In the genomic region with DNA sequence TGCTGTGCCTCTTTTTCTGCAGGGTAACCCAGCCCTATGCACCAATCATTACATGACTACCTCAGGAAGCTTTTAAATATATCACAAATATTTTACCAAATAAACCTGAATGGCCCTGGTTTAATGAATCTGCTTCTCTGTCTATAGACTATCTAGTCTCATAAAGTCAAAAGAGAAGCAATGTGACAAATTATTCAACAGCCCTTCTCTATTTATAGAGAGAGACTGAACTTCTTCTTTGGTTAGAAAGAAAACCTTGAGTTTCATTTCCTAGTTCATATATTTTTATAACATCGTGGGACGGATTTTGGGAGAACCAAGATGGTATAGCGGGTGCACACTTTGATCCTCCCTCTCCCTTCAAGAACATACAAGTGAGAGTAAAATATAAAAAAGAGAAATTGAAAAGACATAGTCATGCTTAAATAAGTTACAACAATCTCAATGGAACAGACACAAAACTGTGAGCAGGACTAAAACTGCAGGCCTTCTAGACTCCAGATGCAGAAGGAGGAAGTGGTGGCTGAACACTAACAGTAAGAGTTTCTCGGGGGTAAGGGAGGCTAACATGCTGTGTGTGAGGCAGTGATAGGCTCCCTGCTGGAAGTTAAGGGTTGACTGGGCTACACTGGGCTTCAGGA, we compare ENCODE assay signal across 1 cellular context.
TF ChIP-seq lines count a peak whose summit lies in the region.

No MANE protein-coding gene starts in this region.

TF ChIP-seq in GM12878, 131 proteins besides CTCF, POLR2A, EP300 and RAD21 (continued from another document):
- TF ChIP-seq PAX8 (IDR thresholded peaks at IDR 0.05): peak; percentile 58; the same call in 1 of the 2 replicates
- 0 out of 2 replicates have a peak, but pooled peaks have one; percentile 44 for TF ChIP-seq TCF12 (IDR thresholded peaks at IDR 0.05; ENCODE audit: low read depth, low read length)
- peak; percentile 68 for TF ChIP-seq RUNX3 (IDR thresholded peaks at IDR 0.05; ENCODE audit: low read length)
- TF ChIP-seq CREB1 (IDR thresholded peaks at IDR 0.05; ENCODE audit: low read depth): 0 out of 2 replicates have a peak, but pooled peaks have one; percentile 6
- peak; percentile 41; the same call in 1 of the 2 replicates for TF ChIP-seq SMARCA5 (IDR thresholded peaks at IDR 0.05)
- peak; percentile 91 for TF ChIP-seq NBN (IDR thresholded peaks at IDR 0.05)
- TF ChIP-seq MTA3 (IDR thresholded peaks at IDR 0.05; ENCODE audit: borderline replicate concordance, low read length): peak; percentile 54; the same call in 1 of the 2 replicates
- TF ChIP-seq MEF2A (IDR thresholded peaks at IDR 0.05; ENCODE audit: insufficient read depth, low read depth, low read length): peak; percentile 81
- TF ChIP-seq, protein P1, sequence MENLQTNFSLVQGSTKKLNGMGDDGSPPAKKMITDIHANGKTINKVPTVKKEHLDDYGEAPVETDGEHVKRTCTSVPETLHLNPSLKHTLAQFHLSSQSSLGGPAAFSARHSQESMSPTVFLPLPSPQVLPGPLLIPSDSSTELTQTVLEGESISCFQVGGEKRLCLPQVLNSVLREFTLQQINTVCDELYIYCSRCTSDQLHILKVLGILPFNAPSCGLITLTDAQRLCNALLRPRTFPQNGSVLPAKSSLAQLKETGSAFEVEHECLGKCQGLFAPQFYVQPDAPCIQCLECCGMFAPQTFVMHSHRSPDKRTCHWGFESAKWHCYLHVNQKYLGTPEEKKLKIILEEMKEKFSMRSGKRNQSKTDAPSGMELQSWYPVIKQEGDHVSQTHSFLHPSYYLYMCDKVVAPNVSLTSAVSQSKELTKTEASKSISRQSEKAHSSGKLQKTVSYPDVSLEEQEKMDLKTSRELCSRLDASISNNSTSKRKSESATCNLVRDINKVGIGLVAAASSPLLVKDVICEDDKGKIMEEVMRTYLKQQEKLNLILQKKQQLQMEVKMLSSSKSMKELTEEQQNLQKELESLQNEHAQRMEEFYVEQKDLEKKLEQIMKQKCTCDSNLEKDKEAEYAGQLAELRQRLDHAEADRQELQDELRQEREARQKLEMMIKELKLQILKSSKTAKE (IDR thresholded peaks at IDR 0.05; ENCODE audit: low read depth, poor library complexity, severe bottlenecking): peak; percentile 91
- TF ChIP-seq SMAD1 (IDR thresholded peaks at IDR 0.05; ENCODE audit: low read depth, partially characterized antibody): peak; percentile 4
- TF ChIP-seq ATF7 (IDR thresholded peaks at IDR 0.05; ENCODE audit: low read depth): peak; percentile 54
- TF ChIP-seq ZNF24 (IDR thresholded peaks at IDR 0.05): peak; percentile 12; the same call in 1 of the 2 replicates
- TF ChIP-seq ETV6 (conservative IDR thresholded peaks at IDR 0.05 in 1 of 2, IDR thresholded peaks at IDR 0.05 in 1 of 2; ENCODE audit: borderline replicate concordance in 1 of 2, low read depth in 1 of 2): peak in 1 of 2 experiments; percentile 68; a peak in 2 of 4 replicates
- peak; percentile 53; the same call in 1 of the 2 replicates for TF ChIP-seq DPF2 (IDR thresholded peaks at IDR 0.05)
- 0 out of 2 replicates have a peak, but pooled peaks have one; percentile 9 for TF ChIP-seq TBL1XR1 (IDR thresholded peaks at IDR 0.05; ENCODE audit: low read depth, low read length)
- TF ChIP-seq RELB (IDR thresholded peaks at IDR 0.05; ENCODE audit: low read depth): peak; percentile 85
- peak; percentile 93 for TF ChIP-seq HDGF (IDR thresholded peaks at IDR 0.05)
- peak; percentile 45; the same call in 1 of the 2 replicates for TF ChIP-seq MLLT1 (IDR thresholded peaks at IDR 0.05)
- TF ChIP-seq ZBTB40 (IDR thresholded peaks at IDR 0.05; ENCODE audit: borderline replicate concordance): peak; percentile 55; the same call in 1 of the 2 replicates
- TF ChIP-seq MEF2B (IDR thresholded peaks at IDR 0.05; ENCODE audit: partially characterized antibody, poor library complexity, severe bottlenecking): peak; percentile 79
- TF ChIP-seq TAF1 (IDR thresholded peaks at IDR 0.05; ENCODE audit: borderline replicate concordance, low read depth, low read length): peak; percentile 66; the same call in 1 of the 2 replicates
- peak; percentile 16 for TF ChIP-seq SP1 (IDR thresholded peaks at IDR 0.05; ENCODE audit: low read depth, low read length)
- 0 out of 2 replicates have a peak, but pooled peaks have one; percentile 72 for TF ChIP-seq NFIC (IDR thresholded peaks at IDR 0.05; ENCODE audit: low read depth, low read length)
- TF ChIP-seq RAD51 (IDR thresholded peaks at IDR 0.05): peak; percentile 35; the same call in 1 of the 2 replicates
- peak; percentile 59; the same call in 1 of the 2 replicates for TF ChIP-seq ZNF207 (IDR thresholded peaks at IDR 0.05; ENCODE audit: borderline replicate concordance)
- peak; percentile 55; the same call in 1 of the 2 replicates for TF ChIP-seq YY1 (IDR thresholded peaks at IDR 0.05; ENCODE audit: low read depth, low read length)
- TF ChIP-seq IKZF1 (conservative IDR thresholded peaks at IDR 0.05): peak; percentile 41; the same call in 1 of the 2 replicates
- TF ChIP-seq ZNF217 (IDR thresholded peaks at IDR 0.05): peak; percentile 36; the same call in 1 of the 2 replicates
- 0 out of 2 replicates have a peak, but pooled peaks have one; percentile 6 for TF ChIP-seq GATAD2B (conservative IDR thresholded peaks at IDR 0.05; ENCODE audit: low read depth)
- TF ChIP-seq E2F8 (IDR thresholded peaks at IDR 0.05; ENCODE audit: low read depth, partially characterized antibody): peak; percentile 33
- peak; percentile 87 for TF ChIP-seq SPI1 (IDR thresholded peaks at IDR 0.05; ENCODE audit: borderline replicate concordance, insufficient read depth, low read depth, low read length)
- peak; percentile 86; the same call in 1 of the 2 replicates for TF ChIP-seq RBBP5 (conservative IDR thresholded peaks at IDR 0.05)
- 0 out of 2 replicates have a peak, but pooled peaks have one; percentile 87 for TF ChIP-seq ASH2L (IDR thresholded peaks at IDR 0.05; ENCODE audit: borderline replicate concordance, low read depth)
- 0 out of 2 replicates have a peak, but pooled peaks have one; percentile 35 for TF ChIP-seq GABPA (IDR thresholded peaks at IDR 0.05; ENCODE audit: low read depth)
- TF ChIP-seq POLR2AphosphoS5 (IDR thresholded peaks at IDR 0.05; ENCODE audit: low read length): peak; percentile 61
- peak; percentile 53 for TF ChIP-seq MTA2 (IDR thresholded peaks at IDR 0.05; ENCODE audit: low read depth)
- TF ChIP-seq EED (IDR thresholded peaks at IDR 0.05; ENCODE audit: low read depth): peak; percentile 74
- peak; percentile 49; the same call in 1 of the 2 replicates for TF ChIP-seq PML (IDR thresholded peaks at IDR 0.05; ENCODE audit: low read length)
- TF ChIP-seq ZBED1 (IDR thresholded peaks at IDR 0.05; ENCODE audit: borderline replicate concordance): peak; percentile 56; the same call in 1 of the 2 replicates
- peak; percentile 77 to 78 for TF ChIP-seq IKZF2 (IDR thresholded peaks at IDR 0.05)
